8 cellular contexts compared by ENCODE assay signal in the genomic region with DNA sequence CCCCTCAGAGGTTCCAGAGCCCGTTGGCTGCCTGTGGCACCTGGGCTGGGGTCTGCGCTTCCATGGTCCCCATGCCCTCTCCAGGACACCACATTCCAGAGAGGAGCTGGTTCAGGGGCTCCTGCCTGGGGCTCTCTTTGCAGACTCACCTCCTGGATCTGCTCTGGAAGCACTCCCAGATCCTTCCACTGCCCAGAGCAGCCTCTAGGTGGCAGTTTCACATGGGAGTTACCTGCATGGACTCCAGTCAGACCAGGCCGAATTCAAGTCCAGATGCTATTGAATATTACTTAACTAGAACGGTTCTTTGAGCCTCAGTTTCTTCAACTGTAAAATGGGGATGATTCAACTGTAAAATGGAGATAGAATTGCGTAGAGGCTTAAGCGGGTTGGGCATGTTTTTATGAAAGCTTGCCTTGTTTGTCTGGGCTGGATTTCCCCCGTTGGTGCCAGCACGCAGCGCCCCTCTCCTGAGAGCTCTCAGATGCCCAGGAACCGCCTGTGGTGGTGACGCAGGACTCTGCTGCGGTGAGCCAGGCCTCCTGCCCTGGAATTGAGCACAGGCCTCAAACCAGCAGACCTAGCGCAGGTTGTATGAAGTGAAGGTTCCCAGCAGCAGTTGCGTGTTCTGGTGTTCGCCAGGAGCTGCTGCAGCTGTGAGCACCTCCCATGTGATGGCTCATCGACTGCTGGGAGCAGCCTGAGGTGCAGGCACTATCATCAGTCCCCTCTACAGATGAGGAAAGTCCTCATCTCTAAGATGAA. TPM values are rescaled to one million over a fixed set of nuclear protein-coding genes. Genes with fewer than 3 reads are reported as not detected.
DNase-seq lines count a peak whose midpoint lies in the region; ATAC-seq lines count a peak whose summit lies in the region.

No MANE protein-coding gene starts in this region.

- H3K4me3 ChIP-seq in NT2/D1 (ENCODE audit: insufficient read length, low read depth) (no peak overlapping the region), endocrine pancreas (ENCODE audit: control insufficient read depth, insufficient read depth, low read length) (no peak overlapping the region)

- ATAC-seq in HG02870 (IDR thresholded peaks at IDR 0.05; ENCODE audit: unreplicated experiment) (peak; percentile 61), naive B cell (ENCODE audit: low read depth in 2 of 2) (peak; percentile 27 to 53)

- H3K4me3 Mint-ChIP-seq in naive B cell = no peak overlapping the region

- no peaks in the 10 kb centered on the region for H3K36me3 Mint-ChIP-seq in naive B cell

- DNase-seq in stimulated activated CD4-positive, alpha-beta T cell treated with anti-CD3 and anti-CD28 coated beads, Interleukin-12 subunit alpha, Interleukin-12 subunit beta, amount 100 ng/mL, for 48 hours (ENCODE audit: low read depth in 2 of 3, low spot score in 1 of 3) = peak in 2 of 3 donors; percentile 20
- DNase-seq in stimulated activated CD4-positive, alpha-beta T cell treated with anti-CD3 and anti-CD28 coated beads, Interleukin-12 subunit alpha, Interleukin-12 subunit beta, amount 100 ng/mL, for 4 hours = no peak
- DNase-seq in NT2/D1 (ENCODE audit: low read depth, low spot score) (no peak), naive B cell (no peak), KG1 (lab: John Stamatoyannopoulos, UW) (no peak), NCI-H187 treated with DMSO at 0.1 percent for 48 hours (lab: John Stamatoyannopoulos, UW) (no peak)

- H3K9ac ChIP-seq in NT2/D1 (ENCODE audit: insufficient read length, low read depth) (peak overlapping the region; percentile 45), endocrine pancreas (ENCODE audit: control insufficient read depth, insufficient read depth, low read length) (peak overlapping the region; percentile 15)

- H3K9me3 ChIP-seq in NT2/D1 (ENCODE audit: insufficient read depth, low read length) (no peaks in the 10 kb centered on the region), endocrine pancreas (ENCODE audit: control insufficient read depth, low read length) (no peaks in the 10 kb centered on the region)

- H3K4me1 Mint-ChIP-seq in naive B cell = no peaks in the 10 kb centered on the region

- no peak overlapping the region for H3K27ac Mint-ChIP-seq in naive B cell

- peaks cover 0 to 19% (median 0%) of the 10 kb centered on the region in 3 donors for H3K27me3 Mint-ChIP-seq in naive B cell

- H3K27me3 ChIP-seq in NT2/D1 (ENCODE audit: insufficient read depth, insufficient read length) = no peaks in the 10 kb centered on the region
- no peaks in the 10 kb centered on the region for H3K27me3 ChIP-seq in endocrine pancreas (ENCODE audit: control insufficient read depth, insufficient read depth, low read length)

- H3K36me3 ChIP-seq in NT2/D1 (ENCODE audit: insufficient read depth, insufficient read length, low read length) (no peaks in the 10 kb centered on the region), endocrine pancreas (ENCODE audit: control insufficient read depth, insufficient read depth, low read length) (no peaks in the 10 kb centered on the region)

- H3K4me1 ChIP-seq in NT2/D1 (ENCODE audit: insufficient read depth, insufficient read length) (peaks cover 2% of the 10 kb centered on the region), endocrine pancreas (ENCODE audit: control insufficient read depth, insufficient read depth, low read length) (no peaks in the 10 kb centered on the region)

- H3K9me3 Mint-ChIP-seq in naive B cell = no peaks in the 10 kb centered on the region

RNA-seq across cellular contexts. Expression of gene LMO1, which starts 44.2 kb away (rescaled TPM):
- not detected for polyA plus RNA-seq in naive B cell (ENCODE audit: low read depth in 6 of 6)

RNA-seq across cellular contexts. Expression of gene RIC3, which starts 50.6 kb away (rescaled TPM):
- polyA plus RNA-seq in naive B cell (ENCODE audit: low read depth in 6 of 6) = 1 to 10 TPM; 3.2 to 7.3 (median 5.7) TPM

Comparison
In these comparisons a context has a peak if more than half of its experiments do, and no peak if none do; other contexts are left out.
1. DNase-seq: peak in stimulated activated CD4-positive, alpha-beta T cell treated with anti-CD3 and anti-CD28 coated beads, Interleukin-12 subunit alpha, Interleukin-12 subunit beta, amount 100 ng/mL, for 48 hours (2 of 3); none in stimulated activated CD4-positive, alpha-beta T cell treated with anti-CD3 and anti-CD28 coated beads, Interleukin-12 subunit alpha, Interleukin-12 subunit beta, amount 100 ng/mL, for 4 hours (single experiment), NT2/D1 (single experiment), naive B cell (single experiment), KG1 (single experiment) and NCI-H187 treated with DMSO at 0.1 percent for 48 hours (single experiment).